ENCODE assay signal across 17 cellular contexts in the genomic region with DNA sequence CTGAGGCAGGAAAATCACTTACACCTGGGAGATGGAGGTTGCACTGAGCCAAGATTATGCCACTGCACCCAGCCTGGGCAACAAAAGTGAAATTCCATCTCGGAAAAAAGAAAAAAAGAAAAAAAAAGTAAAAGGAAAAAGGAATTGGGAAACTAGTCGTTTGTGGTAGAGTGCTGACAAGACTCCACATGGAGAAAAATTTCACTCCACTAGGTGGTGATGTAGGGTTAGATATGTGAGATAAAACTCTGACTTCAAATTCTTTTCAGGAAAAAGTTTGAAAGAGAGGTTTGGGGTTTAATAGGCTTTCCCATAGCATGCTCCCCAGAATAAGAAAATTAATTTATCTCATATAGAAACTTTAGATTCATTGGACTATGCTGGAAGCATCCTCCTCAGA. TPM values are rescaled to one million over a fixed set of nuclear protein-coding genes. Genes with fewer than 3 reads are reported as not detected.
DNase-seq lines count a peak whose midpoint lies in the region; ATAC-seq, FAIRE-seq and TF ChIP-seq lines count a peak whose summit lies in the region.
"Had no signal": no experiment of that assay in that cellular context is flagged by ENCODE, and none has a peak within 500 bp of the region (broad histone marks: within the 10 kb centered on the region; RNA-seq: fewer than 3 reads in every experiment).

No MANE protein-coding gene starts in this region.

- no peak for TF ChIP-seq POLR2A in endothelial cell of umbilical vein (IDR thresholded peaks at IDR 0.05; ENCODE audit: low read depth, low read length)

- CTCF ChIA-PET in CD8-positive, alpha-beta T cell (lab: Charles Lee): interaction anchor here (0.6 to 1.3 kb wide), 2 partner anchors 19 to 90 kb away, joined by 3 read pairs; no protein-coding TSS in a partner anchor
- CTCF ChIA-PET in endothelial cell of umbilical vein (lab: Charles Lee): no interaction called here

- H3K4me3 Mint-ChIP-seq in CD8-positive, alpha-beta T cell: no peak overlapping the region
- H3K4me3 Mint-ChIP-seq in type B pancreatic cell: no peak overlapping the region
- no peak overlapping the region for H3K4me3 Mint-ChIP-seq in endodermal cell
- H3K4me3 Mint-ChIP-seq: activated CD4-positive, alpha-beta T cell treated with anti-CD3 and anti-CD28 coated beads for 36 hours had no signal

- no peak for DNase-seq in CD8-positive, alpha-beta T cell
- DNase-seq in HFF-Myc (ENCODE audit: extremely low read depth, low read depth) (no peak), endothelial cell of umbilical vein (ENCODE audit: low read depth, low spot score) (peak; percentile 9), medulla oblongata (ENCODE audit: extremely low spot score) (peak; percentile 38), type B pancreatic cell (ENCODE audit: extremely low spot score, unreplicated experiment) (no peak), endodermal cell (no peak), DMS53 (lab: John Stamatoyannopoulos, UW) (no peak)
- DNase-seq: activated CD4-positive, alpha-beta T cell treated with anti-CD3 and anti-CD28 coated beads for 36 hours; central memory CD4-positive, alpha-beta T cell; DMS 273 treated with DMSO at 0.1 percent for 48 hours; left colon; NCI-H82; posterior cingulate gyrus; stimulated activated CD4-positive, alpha-beta T cell treated with anti-CD3 and anti-CD28 coated beads, Interleukin-4, amount 100 ng/mL, for 1 hour; stimulated activated naive CD8-positive, alpha-beta T cell treated with anti-CD3 and anti-CD28 coated beads, Interleukin-15, Interleukin-2, amounts not matched to agents 100 U/mL and 50 U/mL, for 24 hours had no signal

- FAIRE-seq in endothelial cell of umbilical vein (lab: Jason Lieb, UNC): no peak

- intact Hi-C loops in CD8-positive, alpha-beta T cell (cut with DNase I, micrococcal nuclease): loop anchor here (2.0 to 5.0 kb wide), 3 partner anchors 16 to 704 kb away; a partner anchor contains a TSS
- intact Hi-C loops in endothelial cell of umbilical vein (cut with micrococcal nuclease): no loop called here

- H3K4me3 ChIP-seq in CD8-positive, alpha-beta T cell (ENCODE audit: low read depth, low read length): no peak overlapping the region
- no peak overlapping the region for H3K4me3 ChIP-seq in HFF-Myc (replicated peaks; ENCODE audit: low read depth, low read length)
- no peak overlapping the region for H3K4me3 ChIP-seq in endothelial cell of umbilical vein (replicated peaks in 1 of 3; ENCODE audit: insufficient read depth in 1 of 3, low read depth in 1 of 3, low read length in 3 of 3)
- no peak overlapping the region for H3K4me3 ChIP-seq in endodermal cell (ENCODE audit: low read length)

- H3K9ac ChIP-seq in endothelial cell of umbilical vein (replicated peaks; ENCODE audit: extremely low read depth, insufficient read depth, low read length) (no peak overlapping the region), endodermal cell (ENCODE audit: extremely low read depth, low read length, poor library complexity, severe bottlenecking) (no peak overlapping the region)

- no peaks in the 10 kb centered on the region for H3K27me3 ChIP-seq in CD8-positive, alpha-beta T cell (ENCODE audit: insufficient read depth, low read length)
- no peaks in the 10 kb centered on the region for H3K27me3 ChIP-seq in endothelial cell of umbilical vein (ENCODE audit: control insufficient read depth in 2 of 2, insufficient read depth in 2 of 2, low read length in 2 of 2)
- H3K27me3 ChIP-seq in endodermal cell (ENCODE audit: control insufficient read depth, insufficient read depth, low read length, poor library complexity, severe bottlenecking): no peaks in the 10 kb centered on the region

- no peak for ATAC-seq in CD8-positive, alpha-beta T cell
- ATAC-seq in GM21447 (IDR thresholded peaks at IDR 0.05; ENCODE audit: unreplicated experiment): no peak
- ATAC-seq: activated CD4-positive, alpha-beta T cell treated with anti-CD3 and anti-CD28 coated beads for 36 hours; left colon; stimulated activated naive CD8-positive, alpha-beta T cell treated with anti-CD3 and anti-CD28 coated beads, Interleukin-15, Interleukin-2, amounts not matched to agents 100 U/mL and 50 U/mL, for 24 hours had no signal

- H3K4me1 Mint-ChIP-seq in CD8-positive, alpha-beta T cell (ENCODE audit: low read depth): no peaks in the 10 kb centered on the region
- H3K4me1 Mint-ChIP-seq in type B pancreatic cell (ENCODE audit: unreplicated experiment) (no peaks in the 10 kb centered on the region), endodermal cell (no peaks in the 10 kb centered on the region)
- H3K4me1 Mint-ChIP-seq: activated CD4-positive, alpha-beta T cell treated with anti-CD3 and anti-CD28 coated beads for 36 hours had no signal

- dilution Hi-C loops in endothelial cell of umbilical vein (cut with MboI; ENCODE audit: extremely low pct_ligation_motif_present, low sequenced_read_pairs): no loop called here

- H3K4me1 ChIP-seq in CD8-positive, alpha-beta T cell (ENCODE audit: insufficient read depth, low read length): no peaks in the 10 kb centered on the region
- H3K4me1 ChIP-seq in endothelial cell of umbilical vein (ENCODE audit: control insufficient read depth, extremely low read depth, insufficient read depth, low read length): no peaks in the 10 kb centered on the region
- H3K4me1 ChIP-seq in endodermal cell (ENCODE audit: control insufficient read depth, insufficient read depth, low read length): no peaks in the 10 kb centered on the region

- no peak overlapping the region for H3K27ac ChIP-seq in CD8-positive, alpha-beta T cell (ENCODE audit: low read depth, low read length)
- H3K27ac ChIP-seq in endothelial cell of umbilical vein (ENCODE audit: insufficient read depth, low read depth, low read length) (no peak overlapping the region), endodermal cell (ENCODE audit: low read depth, low read length) (no peak overlapping the region)

- H3K36me3 ChIP-seq in CD8-positive, alpha-beta T cell (ENCODE audit: insufficient read depth, low read length): no peaks in the 10 kb centered on the region
- H3K36me3 ChIP-seq in endothelial cell of umbilical vein (ENCODE audit: control insufficient read depth in 2 of 2, extremely low read depth in 1 of 2, insufficient read depth in 2 of 2, low read length in 2 of 2) (no peaks in the 10 kb centered on the region), endodermal cell (ENCODE audit: control insufficient read depth, insufficient read depth, low read length) (no peaks in the 10 kb centered on the region)

- H3K9me3 Mint-ChIP-seq in CD8-positive, alpha-beta T cell: no peaks in the 10 kb centered on the region
- H3K9me3 Mint-ChIP-seq in type B pancreatic cell: no peaks in the 10 kb centered on the region
- no peaks in the 10 kb centered on the region for H3K9me3 Mint-ChIP-seq in endodermal cell
- H3K9me3 Mint-ChIP-seq: activated T-helper 2 cell treated with anti-CD3 and anti-CD28 coated beads, Interferon-gamma antibody, Interleukin-2, Interleukin-4, amounts not matched to agents 10 μg/mL and 5 μg/mL and 100 μg/mL, durations not matched to agents 14 hours and 24 hours and 36 hours had no signal

- no peaks in the 10 kb centered on the region for H3K79me2 ChIP-seq in endothelial cell of umbilical vein (ENCODE audit: control insufficient read depth, insufficient read depth, low read length)

- 42% methylated on average over 2 of the region's 2 CpGs; no CpG with 5 or more reads in 1 of the 2 experiments for WGBS in endodermal cell (ENCODE audit: insufficient coverage in 1 of 2, insufficient read length in 1 of 2), 2 experiments

- H3K9me1 ChIP-seq in endothelial cell of umbilical vein (replicated peaks; ENCODE audit: control insufficient read depth, extremely low read depth, insufficient read depth, low read length): no peaks in the 10 kb centered on the region

- H3K27ac Mint-ChIP-seq in CD8-positive, alpha-beta T cell: no peak overlapping the region
- H3K27ac Mint-ChIP-seq in type B pancreatic cell: no peak overlapping the region
- no peak overlapping the region for H3K27ac Mint-ChIP-seq in endodermal cell
- H3K27ac Mint-ChIP-seq: activated CD4-positive, alpha-beta T cell treated with anti-CD3 and anti-CD28 coated beads for 36 hours; activated T-helper 2 cell treated with anti-CD3 and anti-CD28 coated beads, Interferon-gamma antibody, Interleukin-2, Interleukin-4, amounts not matched to agents 10 μg/mL and 5 μg/mL and 100 μg/mL, durations not matched to agents 14 hours and 24 hours and 36 hours had no signal

- H4K20me1 ChIP-seq in endothelial cell of umbilical vein (replicated peaks; ENCODE audit: control insufficient read depth, extremely low read depth, insufficient read depth, low read length): no peaks in the 10 kb centered on the region

- BruUV-seq in endothelial cell of umbilical vein (replicated peaks; lab: Mats Ljungman, UMichigan): no TSS peak

- peak; percentile 61 for TF ChIP-seq CTCF in CD8-positive, alpha-beta T cell (IDR thresholded peaks at IDR 0.05)
- TF ChIP-seq CTCF in HFF-Myc (IDR thresholded peaks at IDR 0.05; ENCODE audit: low read depth, low read length, missing control alignments): peak; percentile 11
- TF ChIP-seq CTCF in endothelial cell of umbilical vein (IDR thresholded peaks at IDR 0.05; ENCODE audit: extremely low read depth in 1 of 2, insufficient read depth in 1 of 2, low read depth in 1 of 2, low read length in 2 of 2): no peak
- TF ChIP-seq CTCF in type B pancreatic cell (conservative IDR thresholded peaks at IDR 0.05): no peak
- no peak for TF ChIP-seq CTCF in endodermal cell (conservative IDR thresholded peaks at IDR 0.05)

- no peak overlapping the region for H2AFZ ChIP-seq in endothelial cell of umbilical vein (ENCODE audit: low read depth, low read length)

- no peaks in the 10 kb centered on the region for H3K9me3 ChIP-seq in CD8-positive, alpha-beta T cell (ENCODE audit: low read length)
- H3K9me3 ChIP-seq in endothelial cell of umbilical vein (replicated peaks; ENCODE audit: control insufficient read depth, insufficient read depth, low read length): no peaks in the 10 kb centered on the region
- peaks cover 15% of the 10 kb centered on the region for H3K9me3 ChIP-seq in endodermal cell (ENCODE audit: control insufficient read depth, low read length)

- H3K36me3 Mint-ChIP-seq in CD8-positive, alpha-beta T cell: no peaks in the 10 kb centered on the region
- H3K36me3 Mint-ChIP-seq in type B pancreatic cell (no peaks in the 10 kb centered on the region), endodermal cell (ENCODE audit: low read depth) (no peaks in the 10 kb centered on the region)

- H3K4me2 ChIP-seq in endothelial cell of umbilical vein (ENCODE audit: insufficient read depth, low read length): no peak overlapping the region

- POLR2A ChIA-PET in CD8-positive, alpha-beta T cell (lab: Charles Lee): no interaction called here
- POLR2A ChIA-PET in endothelial cell of umbilical vein (lab: Charles Lee): no interaction called here

- no peaks in the 10 kb centered on the region for H3K27me3 Mint-ChIP-seq in CD8-positive, alpha-beta T cell (ENCODE audit: low read depth)
- H3K27me3 Mint-ChIP-seq in type B pancreatic cell (no peaks in the 10 kb centered on the region), endodermal cell (ENCODE audit: insufficient read depth) (no peaks in the 10 kb centered on the region)
- H3K27me3 Mint-ChIP-seq: activated CD4-positive, alpha-beta T cell treated with anti-CD3 and anti-CD28 coated beads for 36 hours had no signal

RNA-seq across cellular contexts. Expression of a gene that starts 16.9 kb away (rescaled TPM):
- total RNA-seq in CD8-positive, alpha-beta T cell: 10 to 100 TPM; 19.0 to 19.5 TPM
- total RNA-seq in endothelial cell of umbilical vein (35.1 and 36.0 TPM in 2 replicates), type B pancreatic cell (ENCODE audit: low replicate concordance) (not detected in 2 replicates), endodermal cell (10 to 100 TPM in 1 of 2 donors, not detected in 1; 46.3 TPM)
- 5.3 and 7.2 TPM in 2 replicates for polyA plus RNA-seq in endothelial cell of umbilical vein
- 13.4 and 14.9 TPM in 2 replicates for polyA plus RNA-seq in endothelial cell of umbilical vein (2011; cell fraction: cytosol; rRNA removed)
- 7.4 and 11.2 TPM in 2 replicates for polyA plus RNA-seq in endothelial cell of umbilical vein (2011; cell fraction: nucleus; rRNA removed)
- polyA plus RNA-seq in endothelial cell of umbilical vein (2012): 39.9 and 45.3 TPM in 2 replicates
- polyA minus RNA-seq in endothelial cell of umbilical vein: 1.7 and 2.4 TPM in 2 replicates
- not detected for polyA minus RNA-seq in endothelial cell of umbilical vein (2011; cell fraction: cytosol; rRNA and poly(A)+ RNA removed)
- 2.8 and 3.2 TPM in 2 replicates for polyA minus RNA-seq in endothelial cell of umbilical vein (2011; cell fraction: nucleus; rRNA and poly(A)+ RNA removed)
- polyA plus RNA-seq in endodermal cell (2013, experiment 1 of 2): 33.6 TPM
- 36.1 TPM for polyA plus RNA-seq in endodermal cell (2013, experiment 2 of 2)
- total RNA-seq: left colon had no signal

Comparison
In these comparisons a context has a peak if more than half of its experiments do, and no peak if none do; other contexts are left out.
1. DNase-seq: peak in endothelial cell of umbilical vein (single experiment) and medulla oblongata (single experiment); none in CD8-positive, alpha-beta T cell (0 of 7), HFF-Myc (single experiment), type B pancreatic cell (single experiment), endodermal cell (single experiment) and DMS53 (single experiment).
2. CTCF ChIP-seq: peak in CD8-positive, alpha-beta T cell (single experiment) and HFF-Myc (single experiment); none in endothelial cell of umbilical vein (0 of 2), type B pancreatic cell (single experiment) and endodermal cell (single experiment).